In the genomic region with DNA sequence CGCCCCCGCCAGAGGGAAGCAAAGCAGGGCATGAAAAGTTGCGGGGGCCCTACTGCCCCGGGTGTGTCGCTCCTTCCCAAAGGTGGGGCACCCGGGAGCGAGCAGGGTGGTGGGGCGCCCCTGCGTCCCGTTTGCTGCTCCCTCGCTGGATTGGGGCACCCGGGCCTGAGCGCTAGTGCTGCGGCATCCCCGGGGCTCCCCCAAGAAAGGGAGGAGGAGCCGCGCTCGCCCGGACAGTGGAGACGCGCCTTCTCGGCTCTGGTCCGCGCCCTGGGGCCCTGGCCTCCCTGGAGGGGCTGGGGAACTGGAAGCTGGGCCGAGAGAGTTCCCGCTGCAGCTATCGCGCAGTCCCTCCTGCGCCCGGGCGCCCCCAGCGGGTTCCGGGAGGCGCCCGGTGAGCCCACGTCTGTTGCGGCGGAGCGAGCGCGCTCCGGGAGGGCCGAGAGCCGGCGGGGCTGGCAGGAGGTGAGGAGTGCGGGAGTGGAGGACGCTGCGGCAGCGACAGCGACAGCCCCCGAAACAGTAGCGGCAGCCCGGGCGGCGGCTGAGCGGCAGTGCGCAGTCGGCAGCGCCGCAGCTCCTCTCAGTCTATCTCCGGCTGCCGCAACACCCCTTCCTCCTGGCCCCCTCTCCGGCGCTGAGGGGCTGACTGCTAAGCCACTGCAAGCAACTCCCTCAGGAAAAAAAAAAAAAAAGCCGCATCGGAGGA, we compare ENCODE assay signal across 9 cellular contexts. TPM values are rescaled to one million over a fixed set of nuclear protein-coding genes. Genes with fewer than 3 reads are reported as not detected.
DNase-seq lines count a peak whose midpoint lies in the region; ATAC-seq lines count a peak whose summit lies in the region.
"Had no signal": no experiment of that assay in that cellular context is flagged by ENCODE, and none has a peak within 500 bp of the region (broad histone marks: within the 10 kb centered on the region; RNA-seq: fewer than 3 reads in every experiment).

No MANE protein-coding gene starts in this region.

- peak overlapping the region; percentile 88 for H3K9ac ChIP-seq in HUES6 (ENCODE audit: low read length)

- DNase-seq in DMS 273 (lab: John Stamatoyannopoulos, UW; ENCODE audit: unreplicated experiment) (peak; percentile 85), DMS 273 treated with DMSO at 0.1 percent for 48 hours (lab: John Stamatoyannopoulos, UW) (no peak), globus pallidus (ENCODE audit: low spot score) (peak; percentile 4), nucleus accumbens (lab: John Stamatoyannopoulos, UW) (peak in 30 of 56 donors; percentile 6 to 81 (median 44)), LoVo (ENCODE audit: low spot score) (no peak), NK-92 (lab: John Stamatoyannopoulos, UW; ENCODE audit: unreplicated experiment) (no peak)
- peak; percentile 14 to 16 for DNase-seq in activated T-cell treated with anti-CD3 and anti-CD28 coated beads, Interleukin-2, amount 50 U/mL, for 72 hours

- no peak overlapping the region for H3K27ac Mint-ChIP-seq in activated T-cell treated with anti-CD3 and anti-CD28 coated beads, Interleukin-2, amount 50 U/mL, for 72 hours

- peaks cover 0 to 2% of the 10 kb centered on the region in 2 donors for H3K36me3 Mint-ChIP-seq in activated T-cell treated with anti-CD3 and anti-CD28 coated beads, Interleukin-2, amount 50 U/mL, for 72 hours (ENCODE audit: insufficient read depth in 2 of 2)

- H3K27ac ChIP-seq in HUES6 (ENCODE audit: low read depth, low read length): peak overlapping the region; percentile 11; the same call in 1 of the 2 replicates
- H3K27ac ChIP-seq: 22Rv1 had no signal

- no peaks in the 10 kb centered on the region; the same call in 1 of the 2 replicates for H3K36me3 ChIP-seq in HUES6 (ENCODE audit: control insufficient read depth, insufficient read depth, low read length)

- no peaks in the 10 kb centered on the region for H3K9me3 ChIP-seq in HUES6 (ENCODE audit: control insufficient read depth, insufficient read depth, low read depth, low read length)

- H3K27me3 Mint-ChIP-seq in activated T-cell treated with anti-CD3 and anti-CD28 coated beads, Interleukin-2, amount 50 U/mL, for 72 hours (ENCODE audit: low read depth): peaks cover 84% of the 10 kb centered on the region

- no peaks in the 10 kb centered on the region for H3K9me3 Mint-ChIP-seq in activated T-cell treated with anti-CD3 and anti-CD28 coated beads, Interleukin-2, amount 50 U/mL, for 72 hours

- peak overlapping the region; percentile 74 for H3K4me3 ChIP-seq in HUES6 (ENCODE audit: low read depth, low read length)

- H3K27me3 ChIP-seq in HUES6 (ENCODE audit: control insufficient read depth, insufficient read depth, low read length): peaks cover 71% of the 10 kb centered on the region

- peak; percentile 64 to 67 for ATAC-seq in activated T-cell treated with anti-CD3 and anti-CD28 coated beads, Interleukin-2, amount 50 U/mL, for 72 hours (replicated peaks in 1 of 2)

- peaks cover 20% of the 10 kb centered on the region for H3K4me1 ChIP-seq in HUES6 (ENCODE audit: control insufficient read depth, insufficient read depth, low read length)

- peaks cover 8% of the 10 kb centered on the region for H3K4me1 Mint-ChIP-seq in activated T-cell treated with anti-CD3 and anti-CD28 coated beads, Interleukin-2, amount 50 U/mL, for 72 hours (ENCODE audit: low read depth)

- H3K4me3 Mint-ChIP-seq in activated T-cell treated with anti-CD3 and anti-CD28 coated beads, Interleukin-2, amount 50 U/mL, for 72 hours: peak overlapping the region; percentile 83 to 90

RNA-seq across cellular contexts. Expression of a gene that starts 0.5 kb away (rescaled TPM):
- total RNA-seq in activated T-cell treated with anti-CD3 and anti-CD28 coated beads, Interleukin-2, amount 50 U/mL, for 72 hours: under 1 TPM in 1 of 2 donors, not detected in 1; 0.35 TPM

Comparison
In these comparisons a context has a peak if more than half of its experiments do, and no peak if none do; other contexts are left out.
1. DNase-seq: peak in DMS 273 (single experiment), activated T-cell treated with anti-CD3 and anti-CD28 coated beads, Interleukin-2, amount 50 U/mL, for 72 hours (2 of 2), globus pallidus (single experiment) and nucleus accumbens (30 of 56); none in DMS 273 treated with DMSO at 0.1 percent for 48 hours (single experiment), LoVo (single experiment) and NK-92 (single experiment).